8 cellular contexts compared by ENCODE assay signal in genomic region chr9:99822596-99823391, GRCh38. TPM values are rescaled to one million over a fixed set of nuclear protein-coding genes. Genes with fewer than 3 reads are reported as not detected.
A peak's percentile ranks its signal among the peaks of the same experiment; 100 is the strongest.
DNase-seq lines count a peak whose midpoint lies in the region; ATAC-seq, FAIRE-seq and TF ChIP-seq lines count a peak whose summit lies in the region.

No MANE protein-coding gene starts in this region.

- no peak overlapping the region for H3K27ac ChIP-seq in OCI-LY1 (ENCODE audit: low read depth, low read length, poor library complexity, severe bottlenecking)
- peak overlapping the region; percentile 57 for H3K27ac ChIP-seq in foreskin keratinocyte
- peak overlapping the region; percentile 95 for H3K27ac ChIP-seq in neutrophil

- peaks cover 4% of the 10 kb centered on the region; the same call in 1 of the 2 replicates for H3F3A ChIP-seq in OCI-LY1 (ENCODE audit: insufficient read depth, low read length)

- H2AFZ ChIP-seq in OCI-LY1 (ENCODE audit: low read length), result no peak overlapping the region

- ATAC-seq in foreskin keratinocyte (no peak), HG03175 (IDR thresholded peaks at IDR 0.05; ENCODE audit: unreplicated experiment) (no peak), HG03520 (IDR thresholded peaks at IDR 0.05; ENCODE audit: unreplicated experiment) (no peak)

- H3K4me3 ChIP-seq in OCI-LY1 (ENCODE audit: low read depth, low read length, poor library complexity, severe bottlenecking) (peak overlapping the region; percentile 76), neutrophil (ENCODE audit: low read depth in 1 of 2, low read length in 1 of 2) (peak overlapping the region; percentile 78 to 99)

- peak overlapping the region; percentile 97 for H3K4me2 ChIP-seq in OCI-LY1 (ENCODE audit: low read length)

- H3K4me1 ChIP-seq in OCI-LY1 (ENCODE audit: insufficient read depth, low read length, severe bottlenecking) (peaks cover 51% of the 10 kb centered on the region), foreskin keratinocyte (peaks cover 19% of the 10 kb centered on the region), neutrophil (ENCODE audit: control insufficient read depth in 1 of 2, insufficient read depth in 1 of 2, low read depth in 1 of 2, low read length in 1 of 2) (peaks cover 71 to 75% of the 10 kb centered on the region in 2 experiments)

- DNase-seq in ACHN (peak; percentile 19), GM19239 (ENCODE audit: insufficient read length, low spot score) (no peak), foreskin keratinocyte (peak in 1 of 2 donors; percentile 40)
- peak; percentile 81 for DNase-seq in activated effector memory CD4-positive, alpha-beta T cell treated with anti-CD3 and anti-CD28 coated beads, Interleukin-2, amount 50 U/mL, for 16 hours

- no peaks in the 10 kb centered on the region for H3K27me3 ChIP-seq in OCI-LY1 (ENCODE audit: insufficient read depth, low read length)
- H3K27me3 ChIP-seq in foreskin keratinocyte, result peaks cover 59% of the 10 kb centered on the region
- peaks cover 60% of the 10 kb centered on the region for H3K27me3 ChIP-seq in neutrophil

- TF ChIP-seq CTCF in OCI-LY1 (IDR thresholded peaks at IDR 0.05; ENCODE audit: low read length) (no peak), foreskin keratinocyte (conservative IDR thresholded peaks at IDR 0.05) (no peak), neutrophil (IDR thresholded peaks at IDR 0.05) (peak; percentile 27)

- FAIRE-seq in GM19239 (lab: Jason Lieb, UNC), result peak; percentile 57

- no peak overlapping the region for H3K9ac ChIP-seq in OCI-LY1 (ENCODE audit: low read length)

- no peaks in the 10 kb centered on the region for H3K36me3 ChIP-seq in OCI-LY1 (ENCODE audit: insufficient read depth, low read length)
- H3K36me3 ChIP-seq in neutrophil, result no peaks in the 10 kb centered on the region

- no peaks in the 10 kb centered on the region for H3K9me2 ChIP-seq in OCI-LY1 (ENCODE audit: low read depth, low read length)

- H3K79me2 ChIP-seq in OCI-LY1 (ENCODE audit: insufficient read depth, low read length), result no peaks in the 10 kb centered on the region

- H4K20me1 ChIP-seq in OCI-LY1 (ENCODE audit: insufficient read depth, low read length), result no peaks in the 10 kb centered on the region

- no peaks in the 10 kb centered on the region for H3K9me3 ChIP-seq in OCI-LY1 (ENCODE audit: low read length)
- H3K9me3 ChIP-seq in neutrophil, result no peaks in the 10 kb centered on the region

- in situ Hi-C loops in ACHN (cut with HindIII; ENCODE audit: low pct_ligation_motif_present, low pct_unique_long_range_greater_than_20kb, low sequenced_read_pairs), result no loop called here

RNA-seq across cellular contexts. Expression of gene NR4A3, which starts 1.1 kb away (rescaled TPM):
- total RNA-seq in foreskin keratinocyte, result 0.04 and 0.07 TPM in 2 replicates
- 0.01 TPM in 1 of 2 replicates, not detected in the other for polyA plus RNA-seq in foreskin keratinocyte
